1 cellular context compared by ENCODE assay signal in genomic region chr1:240562779-240563178, GRCh38.
TF ChIP-seq lines count a peak whose summit lies in the region.

No MANE protein-coding gene starts in this region.

TF ChIP-seq in HepG2, 621 proteins besides CTCF, POLR2A, EP300 and RAD21:
- TF ChIP-seq SOX6 (IDR thresholded peaks at IDR 0.05) (0 out of 2 replicates have a peak, but pooled peaks have one; percentile 65), SOX6 (CRISPR knock-in tag; IDR thresholded peaks at IDR 0.05) (no peak), KDM5A (IDR thresholded peaks at IDR 0.05; ENCODE audit: borderline replicate concordance, low read length) (no peak), ZNF768 (CRISPR knock-in tag; IDR thresholded peaks at IDR 0.05) (no peak), TEAD3 (CRISPR knock-in tag; optimal IDR thresholded peaks at IDR 0.05; ENCODE audit: borderline replicate concordance) (no peak), ZNF207 (IDR thresholded peaks at IDR 0.05; ENCODE audit: borderline replicate concordance) (peak; percentile 68; the same call in 1 of the 2 replicates), ZNF646 (CRISPR knock-in tag; IDR thresholded peaks at IDR 0.05) (peak; percentile 88)
- TF ChIP-seq, protein P1, sequence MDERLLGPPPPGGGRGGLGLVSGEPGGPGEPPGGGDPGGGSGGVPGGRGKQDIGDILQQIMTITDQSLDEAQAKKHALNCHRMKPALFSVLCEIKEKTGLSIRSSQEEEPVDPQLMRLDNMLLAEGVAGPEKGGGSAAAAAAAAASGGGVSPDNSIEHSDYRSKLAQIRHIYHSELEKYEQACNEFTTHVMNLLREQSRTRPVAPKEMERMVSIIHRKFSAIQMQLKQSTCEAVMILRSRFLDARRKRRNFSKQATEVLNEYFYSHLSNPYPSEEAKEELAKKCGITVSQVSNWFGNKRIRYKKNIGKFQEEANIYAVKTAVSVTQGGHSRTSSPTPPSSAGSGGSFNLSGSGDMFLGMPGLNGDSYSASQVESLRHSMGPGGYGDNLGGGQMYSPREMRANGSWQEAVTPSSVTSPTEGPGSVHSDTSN (CRISPR knock-in tag; IDR thresholded peaks at IDR 0.05) = 0 out of 2 replicates have a peak, but pooled peaks have one; percentile 20
